8 cellular contexts compared by ENCODE assay signal in the genomic region with DNA sequence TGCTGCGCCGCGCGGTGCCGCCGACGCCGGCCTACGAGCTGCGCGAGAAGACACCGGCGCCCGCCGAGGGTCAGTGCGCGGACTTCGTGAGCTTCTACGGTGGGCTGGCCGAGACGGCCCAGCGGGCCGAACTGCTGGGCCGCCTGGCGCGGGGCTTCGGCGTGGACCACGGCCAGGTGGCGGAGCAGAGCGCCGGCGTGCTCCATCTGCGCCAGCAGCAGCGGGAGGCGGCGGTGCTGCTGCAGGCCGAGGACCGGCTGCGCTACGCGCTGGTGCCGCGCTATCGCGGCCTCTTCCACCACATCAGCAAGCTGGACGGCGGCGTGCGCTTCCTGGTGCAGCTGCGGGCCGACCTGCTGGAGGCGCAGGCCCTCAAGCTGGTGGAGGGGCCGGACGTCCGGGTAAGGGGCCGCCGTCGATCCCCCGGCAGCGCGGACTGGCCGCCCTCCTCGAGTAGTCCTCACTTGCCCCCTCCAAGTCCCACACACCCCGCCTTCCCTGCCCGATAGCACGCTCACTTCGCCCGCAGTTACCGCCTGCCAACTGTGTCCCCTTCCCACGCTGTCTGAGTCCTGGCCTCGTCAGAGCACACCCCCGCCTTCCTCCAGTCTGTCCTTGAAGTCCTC. TPM values are rescaled to one million over a fixed set of nuclear protein-coding genes. Genes with fewer than 3 reads are reported as not detected.
DNase-seq lines count a peak whose midpoint lies in the region; ATAC-seq and TF ChIP-seq lines count a peak whose summit lies in the region.

No MANE protein-coding gene starts in this region.

- H3K36me3 Mint-ChIP-seq in activated naive CD8-positive, alpha-beta T cell treated with anti-CD3 and anti-CD28 coated beads for 36 hours = peaks cover 1% of the 10 kb centered on the region

- intact Hi-C loops in heart left ventricle (cut with DNase I) (loop anchor here in 2 of 10 donors (2.0 to 5.0 kb wide), 2 partner anchors 13 to 53 kb away; partner anchors contain the start of gene OSGIN1 (in 1 of the 2)), psoas muscle (cut with DNase I) (loop anchor here in 1 of 2 donors (5.0 kb wide), 1 partner anchor 72 kb away; no protein-coding TSS in a partner anchor)

- no peak for TF ChIP-seq CTCF in AG04450 (IDR thresholded peaks at IDR 0.05; ENCODE audit: low read depth, low read length)
- TF ChIP-seq CTCF in heart left ventricle (IDR thresholded peaks at IDR 0.05) = peak in 1 of 12 donors; percentile 20
- TF ChIP-seq CTCF in psoas muscle (IDR thresholded peaks at IDR 0.05) = no peak

- ATAC-seq in GM18858 (IDR thresholded peaks at IDR 0.05; ENCODE audit: unreplicated experiment) = peak; percentile 42
- ATAC-seq in HG03064 (IDR thresholded peaks at IDR 0.05; ENCODE audit: low read depth, unreplicated experiment) = peak; percentile 46
- ATAC-seq in heart left ventricle = peak; percentile 1 to 48 (median 34)
- ATAC-seq in psoas muscle = peak; percentile 25 to 50 (median 30)

- peak; percentile 13 for DNase-seq in AG04450 (ENCODE audit: low read depth, low spot score)
- DNase-seq in RKO (ENCODE audit: low spot score) = peak; percentile 70
- DNase-seq in activated naive CD8-positive, alpha-beta T cell treated with anti-CD3 and anti-CD28 coated beads for 36 hours = peak; percentile 45
- peak; percentile 32 to 77 (median 62) for DNase-seq in heart left ventricle
- peak; percentile 57 to 74 for DNase-seq in psoas muscle
- no peak for DNase-seq in NK-92 (lab: John Stamatoyannopoulos, UW; ENCODE audit: unreplicated experiment)

- peaks cover 5% of the 10 kb centered on the region for H3K27me3 ChIP-seq in AG04450 (ENCODE audit: control insufficient read depth, insufficient read depth, low read length)
- no peaks in the 10 kb centered on the region for H3K27me3 ChIP-seq in heart left ventricle
- no peaks in the 10 kb centered on the region for H3K27me3 ChIP-seq in psoas muscle (ENCODE audit: insufficient read depth in 3 of 3, low read length in 2 of 3)

- peaks cover 27% of the 10 kb centered on the region for H3K4me1 Mint-ChIP-seq in activated naive CD8-positive, alpha-beta T cell treated with anti-CD3 and anti-CD28 coated beads for 36 hours

- H3K27me3 Mint-ChIP-seq in activated naive CD8-positive, alpha-beta T cell treated with anti-CD3 and anti-CD28 coated beads for 36 hours = peaks cover 4% of the 10 kb centered on the region

- CTCF ChIA-PET in AG04450 (lab: Charles Lee) = interaction anchor here (0.9 kb wide), 1 partner anchor 28 kb away, joined by 6 read pairs; no protein-coding TSS in a partner anchor

- peak overlapping the region; percentile 70 for H3K27ac Mint-ChIP-seq in activated naive CD8-positive, alpha-beta T cell treated with anti-CD3 and anti-CD28 coated beads for 36 hours

- POLR2A ChIA-PET in AG04450 (lab: Yijun Ruan, JAX) = no interaction called here

- H3K9me3 ChIP-seq in AG04450 (ENCODE audit: control insufficient read depth, insufficient read depth, low read length) = no peaks in the 10 kb centered on the region; the same call in 1 of the 2 replicates
- no peaks in the 10 kb centered on the region for H3K9me3 ChIP-seq in heart left ventricle
- no peaks in the 10 kb centered on the region for H3K9me3 ChIP-seq in psoas muscle

- no peak for TF ChIP-seq POLR2A in heart left ventricle (IDR thresholded peaks at IDR 0.05)

- WGBS in heart left ventricle, 4 donors = 0 to 1% (median 0%) methylated on average over 20 to 73 of the region's 73 CpGs
- 0 to 1% (median 1%) methylated on average over 33 to 73 of the region's 73 CpGs for WGBS in psoas muscle, 3 donors

- H3K4me3 ChIP-seq in AG04450 (ENCODE audit: low read depth, low read length) (peak overlapping the region; percentile 72), heart left ventricle (peak overlapping the region; percentile 65 to 98 (median 90)), psoas muscle (peak overlapping the region; percentile 71)

- no peak overlapping the region for H3K27ac ChIP-seq in AG04450 (ENCODE audit: low read depth, low read length)
- H3K27ac ChIP-seq in heart left ventricle = peak overlapping the region; percentile 88 to 99 (median 98)
- H3K27ac ChIP-seq in psoas muscle = peak overlapping the region; percentile 97

- peak overlapping the region; percentile 93 for H3K4me3 Mint-ChIP-seq in activated naive CD8-positive, alpha-beta T cell treated with anti-CD3 and anti-CD28 coated beads for 36 hours

- H3K4me1 ChIP-seq in heart left ventricle = peaks cover 0 to 55% (median 35%) of the 10 kb centered on the region in 12 donors
- H3K4me1 ChIP-seq in psoas muscle = peaks cover 38% of the 10 kb centered on the region

- H3K36me3 ChIP-seq in heart left ventricle (peaks cover 0 to 3% (median 0%) of the 10 kb centered on the region in 9 donors), psoas muscle (ENCODE audit: insufficient read depth in 1 of 2, low read depth in 1 of 2) (no peaks in the 10 kb centered on the region)

- H3K9me3 Mint-ChIP-seq in activated naive CD8-positive, alpha-beta T cell treated with anti-CD3 and anti-CD28 coated beads for 36 hours = no peaks in the 10 kb centered on the region

RNA-seq across cellular contexts. Expression of gene MLYCD, which starts 0.5 kb away (rescaled TPM):
- polyA plus RNA-seq in AG04450 (2011; rRNA removed) (2.0 and 2.5 TPM in 2 replicates), heart left ventricle (10 to 100 TPM; 19.4 to 21.8 TPM), psoas muscle (10 to 100 TPM in 1 of 3 donors, 1 to 10 TPM in 2; 8.3 to 14.0 (median 9.3) TPM)
- 6.8 and 8.4 TPM in 2 replicates for polyA minus RNA-seq in AG04450 (2011; rRNA and poly(A)+ RNA removed)
- total RNA-seq in activated naive CD8-positive, alpha-beta T cell treated with anti-CD3 and anti-CD28 coated beads for 36 hours = 1 to 10 TPM; 2.4 TPM
- total RNA-seq in heart left ventricle (10 to 100 TPM; 22.5 to 65.3 (median 40.2) TPM), psoas muscle (10 to 100 TPM; 14.7 to 21.6 (median 17.8) TPM)

RNA-seq across cellular contexts. Expression of gene OSGIN1, which starts 53.7 kb away (rescaled TPM):
- polyA plus RNA-seq in AG04450 (2011; rRNA removed) = 6.2 and 8.5 TPM in 2 replicates
- 5.6 and 8.6 TPM in 2 replicates for polyA minus RNA-seq in AG04450 (2011; rRNA and poly(A)+ RNA removed)
- 1 to 10 TPM in 1 of 2 experiments, under 1 TPM in 1; 0.92 to 1.8 TPM for total RNA-seq in activated naive CD8-positive, alpha-beta T cell treated with anti-CD3 and anti-CD28 coated beads for 36 hours
- total RNA-seq in heart left ventricle = 10 to 100 TPM in 2 of 9 donors, 1 to 10 TPM in 7; 3.3 to 11.0 (median 7.0) TPM
- polyA plus RNA-seq in heart left ventricle = 10 to 100 TPM in 1 of 2 donors, 1 to 10 TPM in 1; 7.4 to 12.8 TPM
- total RNA-seq in psoas muscle = 10 to 100 TPM; 10.4 to 33.7 (median 24.9) TPM
- polyA plus RNA-seq in psoas muscle = 10 to 100 TPM; 18.4 to 39.4 (median 37.0) TPM

Comparison
In these comparisons a context has a peak if more than half of its experiments do, and no peak if none do; other contexts are left out.
1. RNA of gene MLYCD, which starts 0.5 kb away (total RNA-seq): 22.5 to 65.3 TPM in heart left ventricle and 14.7 to 21.6 TPM in psoas muscle; 2.4 TPM in activated naive CD8-positive, alpha-beta T cell treated with anti-CD3 and anti-CD28 coated beads for 36 hours; every median in the first group is over 4 times any median in the second.
2. Peak in every context shown above with its lines, with median percentiles within 50 percentile points of each other: H3K4me3 ChIP-seq and ATAC-seq.